8 cellular contexts compared by ENCODE assay signal in the genomic region with DNA sequence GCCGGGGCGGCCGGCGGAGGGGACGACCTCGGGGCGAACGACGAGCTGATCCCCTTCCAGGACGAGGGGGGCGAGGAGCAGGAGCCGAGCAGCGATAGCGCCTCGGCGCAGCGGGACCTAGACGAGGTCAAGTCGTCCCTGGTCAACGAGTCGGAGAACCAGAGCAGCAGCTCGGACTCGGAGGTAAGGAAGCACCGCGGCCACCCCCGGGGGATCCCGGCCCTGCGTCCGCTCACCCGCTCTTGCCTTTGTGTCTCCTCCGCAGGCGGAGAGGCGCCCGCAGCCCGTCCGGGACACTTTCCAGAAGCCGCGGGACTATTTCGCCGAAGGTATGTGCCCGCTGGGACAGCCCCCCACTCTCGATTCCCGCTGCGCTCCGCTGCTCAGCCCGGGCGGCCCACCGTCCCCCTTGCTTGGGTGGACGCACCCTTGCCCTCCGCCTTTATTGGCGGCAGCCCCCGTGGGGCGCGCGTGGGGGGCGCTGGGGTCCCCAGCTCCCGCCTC. TPM values are rescaled to one million over a fixed set of nuclear protein-coding genes. Genes with fewer than 3 reads are reported as not detected.
DNase-seq lines count a peak whose midpoint lies in the region; ATAC-seq and TF ChIP-seq lines count a peak whose summit lies in the region.

No MANE protein-coding gene starts in this region.

- TF ChIP-seq CTCF in AG10803 (conservative IDR thresholded peaks at IDR 0.05; ENCODE audit: low read length) (no peak), fibroblast of mammary gland (conservative IDR thresholded peaks at IDR 0.05; ENCODE audit: control insufficient read depth, insufficient read depth, low read depth, low read length) (no peak), neural crest cell (conservative IDR thresholded peaks at IDR 0.05) (no peak)

- ATAC-seq in GM21529 (IDR thresholded peaks at IDR 0.05; ENCODE audit: unreplicated experiment) = no peak

- H3K27ac Mint-ChIP-seq in neural crest cell (ENCODE audit: unreplicated experiment) = peak overlapping the region; percentile 6

- peaks cover 8% of the 10 kb centered on the region for H3K36me3 ChIP-seq in H7 (replicated peaks; ENCODE audit: control insufficient read depth, insufficient read depth, low read length)

- no peaks in the 10 kb centered on the region for H3K9me3 Mint-ChIP-seq in neural crest cell

- no peaks in the 10 kb centered on the region for H3K27me3 ChIP-seq in H7 (ENCODE audit: control insufficient read depth, insufficient read depth, low read length)

- H3K36me3 Mint-ChIP-seq in neural crest cell (ENCODE audit: low read depth) = no peaks in the 10 kb centered on the region

- peak; percentile 43 for DNase-seq in AG10803 (ENCODE audit: low read depth)
- DNase-seq in H7 = peak; percentile 81
- DNase-seq in activated CD8-positive, alpha-beta memory T cell treated with anti-CD3 and anti-CD28 coated beads, Interleukin-2, amount 50 U/mL, for 48 hours = peak; percentile 61
- DNase-seq in fibroblast of mammary gland (ENCODE audit: low read depth) = peak; percentile 30
- peak; percentile 45 for DNase-seq in neural crest cell (ENCODE audit: low read depth, low spot score)
- no peak for DNase-seq in NCI-H1092 treated with DMSO at 0.1 percent for 48 hours (lab: John Stamatoyannopoulos, UW)
- no peak for DNase-seq in NCI-H2196 treated with DMSO at 0.1 percent for 48 hours (lab: John Stamatoyannopoulos, UW; ENCODE audit: unreplicated experiment)

- peaks cover 5% of the 10 kb centered on the region for H3K27me3 Mint-ChIP-seq in neural crest cell (ENCODE audit: low read depth)

- H3K4me1 Mint-ChIP-seq in neural crest cell = peaks cover 42% of the 10 kb centered on the region

- peak overlapping the region; percentile 90 for H3K4me3 ChIP-seq in AG10803 (ENCODE audit: low read length)
- H3K4me3 ChIP-seq in H7 (ENCODE audit: insufficient read depth, low read depth, low read length) = peak overlapping the region; percentile 100
- peak overlapping the region; percentile 59 for H3K4me3 ChIP-seq in fibroblast of mammary gland (ENCODE audit: control insufficient read depth, low read depth, low read length)

- peak overlapping the region; percentile 92 for H3K4me3 Mint-ChIP-seq in neural crest cell

RNA-seq across cellular contexts. Expression of a gene that starts 0.6 kb away (rescaled TPM):
- total RNA-seq in H7 (2014; rRNA removed; shearing (Covaris generic)) = 9.9 and 10.7 TPM in 2 replicates
- 40.3 and 41.8 TPM in 2 replicates for total RNA-seq in neural crest cell

Comparison
In these comparisons a context has a peak if more than half of its experiments do, and no peak if none do; other contexts are left out.
1. DNase-seq: peak in AG10803 (single experiment), H7 (single experiment), activated CD8-positive, alpha-beta memory T cell treated with anti-CD3 and anti-CD28 coated beads, Interleukin-2, amount 50 U/mL, for 48 hours (single experiment), fibroblast of mammary gland (single experiment) and neural crest cell (single experiment); none in NCI-H1092 treated with DMSO at 0.1 percent for 48 hours (single experiment) and NCI-H2196 treated with DMSO at 0.1 percent for 48 hours (single experiment).
2. Peak in every context shown above with its lines, with median percentiles within 50 percentile points of each other: H3K4me3 ChIP-seq.